14 cellular contexts compared by ENCODE assay signal in genomic region chr21:21860888-21861287, GRCh38.
DNase-seq lines count a peak whose midpoint lies in the region; ATAC-seq and TF ChIP-seq lines count a peak whose summit lies in the region.
"Had no signal": no experiment of that assay in that cellular context is flagged by ENCODE, and none has a peak within 500 bp of the region (broad histone marks: within the 10 kb centered on the region; RNA-seq: fewer than 3 reads in every experiment).

No MANE protein-coding gene starts in this region.

- H2AFZ ChIP-seq in DND-41 (ENCODE audit: low read depth, low read length): peak overlapping the region; percentile 41; the same call in 1 of the 2 replicates

- 17 to 26% (median 21%) methylated on average over 2 of the region's 2 CpGs for WGBS in stomach, 5 donors

- peak overlapping the region; percentile 8; the same call in 1 of the 2 replicates for H3K4me2 ChIP-seq in DND-41 (ENCODE audit: insufficient read depth, low read length)

- DNase-seq in DND-41: no peak
- peak; percentile 47 for DNase-seq in RPMI7951 (ENCODE audit: low read depth)
- peak; percentile 3 for DNase-seq in glomerular visceral epithelial cell (ENCODE audit: extremely low spot score)
- no peak for DNase-seq in stomach
- no peak for DNase-seq in NCI-H510A treated with DMSO at 0.1 percent for 48 hours (lab: John Stamatoyannopoulos, UW)
- DNase-seq: activated CD4-positive, alpha-beta T cell treated with anti-CD3 and anti-CD28 coated beads, Interleukin-2, amount 10 ng/mL, durations not matched to agents 24 days and 14 days; activated T-cell treated with anti-CD3 and anti-CD28 coated beads, Interleukin-2, amount 50 U/mL, for 72 hours; DMS79; NCI-H1694 treated with DMSO at 0.1 percent for 48 hours; NCI-H526 treated with DMSO at 0.1 percent for 48 hours had no signal

- TF ChIP-seq CTCF in DND-41 (IDR thresholded peaks at IDR 0.05; ENCODE audit: borderline replicate concordance, extremely low read depth, low read length, poor library complexity, severe bottlenecking) (no peak), stomach (IDR thresholded peaks at IDR 0.05) (no peak)

- H4K20me1 ChIP-seq in DND-41 (ENCODE audit: insufficient read depth, low read length): no peaks in the 10 kb centered on the region

- no peak overlapping the region for H3K9ac ChIP-seq in DND-41 (ENCODE audit: low read depth, low read length)

- H3K4me3 ChIP-seq in DND-41 (ENCODE audit: low read depth in 1 of 2, low read length in 2 of 2) (no peak overlapping the region), stomach (no peak overlapping the region)

- peak; percentile 53; the same call in 2 of the 3 replicates for ATAC-seq in DND-41 (ENCODE audit: insufficient read depth, low read depth)
- peak; percentile 59 for ATAC-seq in HG03103 (IDR thresholded peaks at IDR 0.05; ENCODE audit: low read depth, unreplicated experiment)
- ATAC-seq in GM21381 (IDR thresholded peaks at IDR 0.05; ENCODE audit: unreplicated experiment): no peak
- ATAC-seq in GM21576 (IDR thresholded peaks at IDR 0.05; ENCODE audit: unreplicated experiment): no peak
- ATAC-seq: activated T-cell treated with anti-CD3 and anti-CD28 coated beads, Interleukin-2, amount 50 U/mL, for 72 hours; Right ventricle myocardium inferior had no signal

- TF ChIP-seq EP300 in stomach (IDR thresholded peaks at IDR 0.05): no peak

- H3K36me3 ChIP-seq in DND-41 (ENCODE audit: insufficient read depth, low read length): no peaks in the 10 kb centered on the region
- no peaks in the 10 kb centered on the region for H3K36me3 ChIP-seq in stomach

- no peaks in the 10 kb centered on the region for H3K9me3 ChIP-seq in DND-41 (ENCODE audit: insufficient read depth, low read length, severe bottlenecking)
- H3K9me3 ChIP-seq in stomach: peaks cover 0 to 6% (median 2%) of the 10 kb centered on the region in 4 donors

- intact Hi-C loops in stomach (cut with DNase I; ENCODE audit: low total_unique reads): no loop called here

- TF ChIP-seq POLR2A in stomach (IDR thresholded peaks at IDR 0.05): no peak

- H3K27ac ChIP-seq in DND-41 (ENCODE audit: low read length) (no peak overlapping the region), stomach (no peak overlapping the region)

- no peaks in the 10 kb centered on the region for H3K27me3 ChIP-seq in DND-41 (ENCODE audit: insufficient read depth, low read length, poor library complexity)
- H3K27me3 ChIP-seq in stomach: no peaks in the 10 kb centered on the region

- H3K79me2 ChIP-seq in DND-41 (ENCODE audit: insufficient read depth, low read length): no peaks in the 10 kb centered on the region

- H3K4me1 ChIP-seq in DND-41 (ENCODE audit: insufficient read depth, low read length) (0 out of 2 replicates have a peak, but pooled peaks cover 5% of the 10 kb centered on the region), stomach (peaks cover 0 to 8% (median 0%) of the 10 kb centered on the region in 4 donors)

Comparison
In these comparisons a context has a peak if more than half of its experiments do, and no peak if none do; other contexts are left out.
1. ATAC-seq: peak in DND-41 (single experiment) and HG03103 (single experiment); none in GM21381 (single experiment) and GM21576 (single experiment).
2. DNase-seq: peak in RPMI7951 (single experiment) and glomerular visceral epithelial cell (single experiment); none in DND-41 (single experiment), stomach (single experiment) and NCI-H510A treated with DMSO at 0.1 percent for 48 hours (single experiment).